In genomic region chr6:17724341-17724740, GRCh38 we compare ENCODE assay signal across 14 cellular contexts. TPM values are rescaled to one million over a fixed set of nuclear protein-coding genes. Genes with fewer than 3 reads are reported as not detected.
DNase-seq lines count a peak whose midpoint lies in the region; ATAC-seq and TF ChIP-seq lines count a peak whose summit lies in the region.
"Had no signal": no experiment of that assay in that cellular context is flagged by ENCODE, and none has a peak within 500 bp of the region (broad histone marks: within the 10 kb centered on the region; RNA-seq: fewer than 3 reads in every experiment).

No MANE protein-coding gene starts in this region.

- ATAC-seq in PC-3 = peak; percentile 18; the same call in 1 of the 2 replicates
- no peak for ATAC-seq in GM19324 (IDR thresholded peaks at IDR 0.05; ENCODE audit: low FRiP score, unreplicated experiment)
- no peak for ATAC-seq in GM18870 (IDR thresholded peaks at IDR 0.05; ENCODE audit: unreplicated experiment)

- H3K4me1 Mint-ChIP-seq in progenitor cell of endocrine pancreas (ENCODE audit: low read depth) = peaks cover 13% of the 10 kb centered on the region
- H3K4me1 Mint-ChIP-seq: CD8-positive, alpha-beta memory T cell had no signal

- 94% methylated on average over 3 of the region's 3 CpGs for WGBS in mammary epithelial cell (ENCODE audit: low coverage, missing lambda C conversion rate)

- H3K9ac ChIP-seq in mammary epithelial cell (ENCODE audit: insufficient read depth, low read length) = no peak overlapping the region
- no peak overlapping the region for H3K9ac ChIP-seq in PC-3 (ENCODE audit: low read length)

- dilution Hi-C loops in mammary epithelial cell (cut with HindIII; ENCODE audit: low sequenced_read_pairs) = no loop called here

- no peak overlapping the region for H3K4me2 ChIP-seq in mammary epithelial cell (ENCODE audit: insufficient read depth, low read depth, low read length)
- no peak overlapping the region for H3K4me2 ChIP-seq in PC-3 (ENCODE audit: low read length)
- no peak overlapping the region for H3K4me2 ChIP-seq in osteoblast (ENCODE audit: insufficient read depth, low read length)

- H3K9me3 ChIP-seq in mammary epithelial cell (replicated peaks; ENCODE audit: insufficient read depth, low read length) (no peaks in the 10 kb centered on the region), breast epithelium (no peaks in the 10 kb centered on the region), PC-3 (ENCODE audit: low read length) (no peaks in the 10 kb centered on the region), osteoblast (ENCODE audit: low read depth, low read length) (no peaks in the 10 kb centered on the region)

- H3K27ac ChIP-seq in mammary epithelial cell (ENCODE audit: insufficient read depth, low read depth, low read length) = no peak overlapping the region
- no peak overlapping the region for H3K27ac ChIP-seq in breast epithelium
- H3K27ac ChIP-seq in PC-3 (ENCODE audit: low read length) = no peak overlapping the region
- no peak overlapping the region for H3K27ac ChIP-seq in osteoblast (ENCODE audit: low read depth, low read length)
- H3K27ac ChIP-seq: 22Rv1 had no signal

- POLR2A ChIA-PET in PC-3 (lab: Charles Lee; ENCODE audit: unreplicated experiment) = no interaction called here

- H3K27me3 ChIP-seq in mammary epithelial cell (ENCODE audit: insufficient read depth, low read length) (no peaks in the 10 kb centered on the region), breast epithelium (no peaks in the 10 kb centered on the region), PC-3 (ENCODE audit: low read length) (no peaks in the 10 kb centered on the region), osteoblast (ENCODE audit: insufficient read depth, low read length) (no peaks in the 10 kb centered on the region)

- CTCF ChIA-PET in mammary epithelial cell (lab: Charles Lee; ENCODE audit: low non-redundant PET) = no interaction called here
- CTCF ChIA-PET in PC-3 (lab: Charles Lee) = no interaction called here

- in situ Hi-C loops in mammary epithelial cell (cut with MboI; ENCODE audit: low sequenced_read_pairs in 2 of 2) = no loop called here

- H3F3A ChIP-seq in PC-3 (ENCODE audit: low read length, unreplicated experiment) = no peaks in the 10 kb centered on the region

- H4K20me1 ChIP-seq in mammary epithelial cell (ENCODE audit: insufficient read depth, low read length) (no peaks in the 10 kb centered on the region), PC-3 (ENCODE audit: low read length) (no peaks in the 10 kb centered on the region), osteoblast (ENCODE audit: insufficient read depth, low read length) (no peaks in the 10 kb centered on the region)

- H3K9me2 ChIP-seq in PC-3 (replicated peaks; ENCODE audit: low read length) = no peaks in the 10 kb centered on the region

- H3K4me1 ChIP-seq in mammary epithelial cell (ENCODE audit: insufficient read depth, low read length) (peaks cover 2% of the 10 kb centered on the region), breast epithelium (no peaks in the 10 kb centered on the region), PC-3 (ENCODE audit: insufficient read depth, low read length) (no peaks in the 10 kb centered on the region), osteoblast (ENCODE audit: insufficient read depth, low read length) (peaks cover 4% of the 10 kb centered on the region)

- H3K27ac Mint-ChIP-seq in progenitor cell of endocrine pancreas = no peak overlapping the region
- H3K27ac Mint-ChIP-seq: CD8-positive, alpha-beta memory T cell had no signal

- peak; percentile 60 for DNase-seq in mammary epithelial cell
- no peak for DNase-seq in breast epithelium (ENCODE audit: low spot score in 2 of 2)
- DNase-seq in PC-3 = peak; percentile 59
- peak; percentile 80 for DNase-seq in epithelial cell of esophagus (ENCODE audit: low read depth)
- DNase-seq in osteoblast (ENCODE audit: insufficient read length, low spot score, missing footprints) = peak; percentile 32
- no peak for DNase-seq in progenitor cell of endocrine pancreas (ENCODE audit: low spot score, unreplicated experiment)
- DNase-seq: CD8-positive, alpha-beta memory T cell; DND-41; GDM1; NCI-H187; RPMI8226 had no signal

- no peaks in the 10 kb centered on the region for H3K36me3 Mint-ChIP-seq in progenitor cell of endocrine pancreas (ENCODE audit: insufficient read depth)

- intact Hi-C loops in mammary epithelial cell (cut with micrococcal nuclease) (no loop called here), breast epithelium (cut with DNase I; ENCODE audit: low total_unique reads) (no loop called here), PC-3 (cut with micrococcal nuclease) (no loop called here)

- peaks cover 3% of the 10 kb centered on the region for H3K9me3 Mint-ChIP-seq in progenitor cell of endocrine pancreas (ENCODE audit: low read depth)
- H3K9me3 Mint-ChIP-seq: CD8-positive, alpha-beta memory T cell had no signal

- TF ChIP-seq CTCF in mammary epithelial cell (conservative IDR thresholded peaks at IDR 0.05 in 1 of 2, IDR thresholded peaks at IDR 0.05 in 1 of 2; ENCODE audit: extremely low read depth in 1 of 2, insufficient read depth in 1 of 2, low read depth in 1 of 2, low read length in 2 of 2) (no peak), breast epithelium (IDR thresholded peaks at IDR 0.05) (no peak), PC-3 (conservative IDR thresholded peaks at IDR 0.05; ENCODE audit: low read depth, low read length) (no peak), epithelial cell of esophagus (IDR thresholded peaks at IDR 0.05; ENCODE audit: insufficient read depth, low read depth, low read length, missing control alignments) (no peak), osteoblast (IDR thresholded peaks at IDR 0.05; ENCODE audit: extremely low read depth, low read depth, low read length) (no peak), progenitor cell of endocrine pancreas (IDR thresholded peaks at IDR 0.05; ENCODE audit: unreplicated experiment) (no peak)

- no peaks in the 10 kb centered on the region for H3K27me3 Mint-ChIP-seq in progenitor cell of endocrine pancreas

- no peak overlapping the region for H3K4me3 Mint-ChIP-seq in progenitor cell of endocrine pancreas (ENCODE audit: low read depth)
- H3K4me3 Mint-ChIP-seq: CD8-positive, alpha-beta memory T cell had no signal

- BruUV-seq in mammary epithelial cell (replicated peaks; lab: Mats Ljungman, UMichigan) = no TSS peak
- no TSS peak for BruUV-seq in PC-3 (replicated peaks; lab: Mats Ljungman, UMichigan)

- H2AFZ ChIP-seq in mammary epithelial cell (ENCODE audit: low read depth, low read length) (no peak overlapping the region), PC-3 (ENCODE audit: low read length) (no peak overlapping the region), osteoblast (ENCODE audit: low read length) (no peak overlapping the region)

- H3K4me3 ChIP-seq in mammary epithelial cell (replicated peaks in 1 of 3; ENCODE audit: insufficient read depth in 1 of 3, low read depth in 2 of 3, low read length in 3 of 3) = no peak overlapping the region
- no peak overlapping the region for H3K4me3 ChIP-seq in breast epithelium
- H3K4me3 ChIP-seq in PC-3 (ENCODE audit: low read length) = no peak overlapping the region
- H3K4me3 ChIP-seq in epithelial cell of esophagus (ENCODE audit: low read length) = no peak overlapping the region
- no peak overlapping the region for H3K4me3 ChIP-seq in osteoblast (ENCODE audit: insufficient read depth, low read length)

- TF ChIP-seq POLR2A in breast epithelium (IDR thresholded peaks at IDR 0.05) = no peak

- no peaks in the 10 kb centered on the region for H3K36me3 ChIP-seq in mammary epithelial cell (ENCODE audit: insufficient read depth, low read length)
- H3K36me3 ChIP-seq in breast epithelium = no peaks in the 10 kb centered on the region
- no peaks in the 10 kb centered on the region for H3K36me3 ChIP-seq in PC-3 (ENCODE audit: low read depth, low read length)
- no peaks in the 10 kb centered on the region for H3K36me3 ChIP-seq in osteoblast (ENCODE audit: insufficient read depth, low read length)

- H3K79me2 ChIP-seq in mammary epithelial cell (ENCODE audit: insufficient read depth, low read length) (no peaks in the 10 kb centered on the region), PC-3 (ENCODE audit: low read length) (no peaks in the 10 kb centered on the region), osteoblast (ENCODE audit: insufficient read depth, low read length) (no peaks in the 10 kb centered on the region)

RNA-seq across cellular contexts. Expression of gene NUP153, which starts 17.6 kb away (rescaled TPM):
- total RNA-seq in mammary epithelial cell (10 to 100 TPM; 32.3 to 34.8 TPM), breast epithelium (10 to 100 TPM; 34.1 to 61.2 (median 38.3) TPM), PC-3 (2014; rRNA removed) (48.3 and 48.5 TPM in 2 replicates), osteoblast (28.6 TPM in 2 replicates), progenitor cell of endocrine pancreas (50.3 and 53.4 TPM in 2 replicates)
- polyA plus RNA-seq in mammary epithelial cell = 25.4 TPM
- 34.0 TPM for polyA minus RNA-seq in mammary epithelial cell

Comparison
In these comparisons a context has a peak if more than half of its experiments do, and no peak if none do; other contexts are left out.
1. DNase-seq: peak in mammary epithelial cell (single experiment), PC-3 (single experiment), epithelial cell of esophagus (single experiment) and osteoblast (single experiment); none in breast epithelium (0 of 2) and progenitor cell of endocrine pancreas (single experiment).